ENCODE assay signal across 27 cellular contexts in genomic region chr6:35442693-35443092, GRCh38. TPM values are rescaled to one million over a fixed set of nuclear protein-coding genes. Genes with fewer than 3 reads are reported as not detected.
"Had no signal": no experiment of that assay in that cellular context is flagged by ENCODE, and none has a peak within 500 bp of the region (broad histone marks: within the 10 kb centered on the region; RNA-seq: fewer than 3 reads in every experiment).

No MANE protein-coding gene starts in this region.

- H3K9me3 Mint-ChIP-seq: effector memory CD8-positive, alpha-beta T cell; immature natural killer cell; naive thymus-derived CD4-positive, alpha-beta T cell; nephron; stimulated activated naive CD8-positive, alpha-beta T cell treated with anti-CD3 and anti-CD28 coated beads, Interleukin-15, amount 100 ng/mL, for 72 hours had no signal

- ATAC-seq: effector memory CD8-positive, alpha-beta T cell; left lobe of liver; naive thymus-derived CD4-positive, alpha-beta T cell; pancreas; stimulated activated naive CD8-positive, alpha-beta T cell treated with anti-CD3 and anti-CD28 coated beads, Interleukin-15, amount 100 ng/mL, for 72 hours had no signal

- H3K4me1 Mint-ChIP-seq: nephron had no signal

- DNase-seq: cerebellar nuclear complex; cortex of kidney; effector memory CD8-positive, alpha-beta T cell; foreskin melanocyte; hypothalamus; immature natural killer cell; islet precursor cell; mesenchymal stem cell; midbrain; naive thymus-derived CD4-positive, alpha-beta T cell; occipital lobe; retina; right lobe of liver; small intestine; stimulated activated CD4-positive, alpha-beta T cell treated with anti-CD3 and anti-CD28 coated beads, Interleukin-15, amount 100 ng/mL, for 24 hours; stimulated activated CD4-positive, alpha-beta T cell treated with anti-CD3 and anti-CD28 coated beads, Interleukin-2, amount 100 ng/mL, for 48 hours; stimulated activated naive CD4-positive, alpha-beta T cell; stimulated activated naive CD8-positive, alpha-beta T cell treated with anti-CD3 and anti-CD28 coated beads, Interleukin-15, amount 100 ng/mL, for 72 hours; transverse colon had no signal

- H3K27ac Mint-ChIP-seq: effector memory CD8-positive, alpha-beta T cell; immature natural killer cell; naive thymus-derived CD4-positive, alpha-beta T cell; nephron; stimulated activated naive CD8-positive, alpha-beta T cell treated with anti-CD3 and anti-CD28 coated beads, Interleukin-15, amount 100 ng/mL, for 72 hours had no signal

- H3K27me3 Mint-ChIP-seq: effector memory CD8-positive, alpha-beta T cell; naive thymus-derived CD4-positive, alpha-beta T cell; stimulated activated naive CD8-positive, alpha-beta T cell treated with anti-CD3 and anti-CD28 coated beads, Interleukin-15, amount 100 ng/mL, for 72 hours had no signal

- H3K36me3 Mint-ChIP-seq: immature natural killer cell; naive thymus-derived CD4-positive, alpha-beta T cell had no signal

- H3K4me3 Mint-ChIP-seq: effector memory CD8-positive, alpha-beta T cell; immature natural killer cell; naive thymus-derived CD4-positive, alpha-beta T cell; nephron; stimulated activated naive CD8-positive, alpha-beta T cell treated with anti-CD3 and anti-CD28 coated beads, Interleukin-15, amount 100 ng/mL, for 72 hours had no signal

- H3K36me3 ChIP-seq: esophagus muscularis mucosa, pancreas, right lobe of liver, suprapubic skin, transverse colon, vagina had no signal

- FAIRE-seq: pancreas, small intestine had no signal

- H3K9me3 ChIP-seq: esophagus muscularis mucosa, pancreas, right lobe of liver, suprapubic skin, transverse colon, vagina had no signal

- H3K27me3 ChIP-seq: esophagus muscularis mucosa, pancreas, right lobe of liver, suprapubic skin, transverse colon, vagina had no signal

- H3K27ac ChIP-seq: epithelial cell of prostate, esophagus muscularis mucosa, pancreas, right lobe of liver, suprapubic skin, transverse colon, vagina had no signal

- H3K4me1 ChIP-seq: esophagus muscularis mucosa, pancreas, right lobe of liver, suprapubic skin, vagina had no signal

- H3K4me3 ChIP-seq: esophagus muscularis mucosa, lung, pancreas, right lobe of liver, suprapubic skin, transverse colon, vagina had no signal

RNA-seq across cellular contexts. Expression of gene TEAD3, which starts 54.2 kb away (rescaled TPM):
- polyA plus RNA-seq: immature natural killer cell had no signal
